In genomic region chr17:72590882-72591499, GRCh38 we compare ENCODE assay signal across 1 cellular context.
TF ChIP-seq lines count a peak whose summit lies in the region.

No MANE protein-coding gene starts in this region.

TF ChIP-seq in HepG2, 621 proteins besides CTCF, POLR2A, EP300 and RAD21 (continued from another document):
- TF ChIP-seq, protein P1, sequence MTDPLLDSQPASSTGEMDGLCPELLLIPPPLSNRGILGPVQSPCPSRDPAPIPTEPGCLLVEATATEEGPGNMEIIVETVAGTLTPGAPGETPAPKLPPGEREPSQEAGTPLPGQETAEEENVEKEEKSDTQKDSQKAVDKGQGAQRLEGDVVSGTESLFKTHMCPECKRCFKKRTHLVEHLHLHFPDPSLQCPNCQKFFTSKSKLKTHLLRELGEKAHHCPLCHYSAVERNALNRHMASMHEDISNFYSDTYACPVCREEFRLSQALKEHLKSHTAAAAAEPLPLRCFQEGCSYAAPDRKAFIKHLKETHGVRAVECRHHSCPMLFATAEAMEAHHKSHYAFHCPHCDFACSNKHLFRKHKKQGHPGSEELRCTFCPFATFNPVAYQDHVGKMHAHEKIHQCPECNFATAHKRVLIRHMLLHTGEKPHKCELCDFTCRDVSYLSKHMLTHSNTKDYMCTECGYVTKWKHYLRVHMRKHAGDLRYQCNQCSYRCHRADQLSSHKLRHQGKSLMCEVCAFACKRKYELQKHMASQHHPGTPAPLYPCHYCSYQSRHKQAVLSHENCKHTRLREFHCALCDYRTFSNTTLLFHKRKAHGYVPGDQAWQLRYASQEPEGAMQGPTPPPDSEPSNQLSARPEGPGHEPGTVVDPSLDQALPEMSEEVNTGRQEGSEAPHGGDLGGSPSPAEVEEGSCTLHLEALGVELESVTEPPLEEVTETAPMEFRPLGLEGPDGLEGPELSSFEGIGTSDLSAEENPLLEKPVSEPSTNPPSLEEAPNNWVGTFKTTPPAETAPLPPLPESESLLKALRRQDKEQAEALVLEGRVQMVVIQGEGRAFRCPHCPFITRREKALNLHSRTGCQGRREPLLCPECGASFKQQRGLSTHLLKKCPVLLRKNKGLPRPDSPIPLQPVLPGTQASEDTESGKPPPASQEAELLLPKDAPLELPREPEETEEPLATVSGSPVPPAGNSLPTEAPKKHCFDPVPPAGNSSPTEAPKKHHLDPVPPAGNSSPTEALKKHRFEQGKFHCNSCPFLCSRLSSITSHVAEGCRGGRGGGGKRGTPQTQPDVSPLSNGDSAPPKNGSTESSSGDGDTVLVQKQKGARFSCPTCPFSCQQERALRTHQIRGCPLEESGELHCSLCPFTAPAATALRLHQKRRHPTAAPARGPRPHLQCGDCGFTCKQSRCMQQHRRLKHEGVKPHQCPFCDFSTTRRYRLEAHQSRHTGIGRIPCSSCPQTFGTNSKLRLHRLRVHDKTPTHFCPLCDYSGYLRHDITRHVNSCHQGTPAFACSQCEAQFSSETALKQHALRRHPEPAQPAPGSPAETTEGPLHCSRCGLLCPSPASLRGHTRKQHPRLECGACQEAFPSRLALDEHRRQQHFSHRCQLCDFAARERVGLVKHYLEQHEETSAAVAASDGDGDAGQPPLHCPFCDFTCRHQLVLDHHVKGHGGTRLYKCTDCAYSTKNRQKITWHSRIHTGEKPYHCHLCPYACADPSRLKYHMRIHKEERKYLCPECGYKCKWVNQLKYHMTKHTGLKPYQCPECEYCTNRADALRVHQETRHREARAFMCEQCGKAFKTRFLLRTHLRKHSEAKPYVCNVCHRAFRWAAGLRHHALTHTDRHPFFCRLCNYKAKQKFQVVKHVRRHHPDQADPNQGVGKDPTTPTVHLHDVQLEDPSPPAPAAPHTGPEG (CRISPR knock-in tag; IDR thresholded peaks at IDR 0.05): 0 out of 2 replicates have a peak, but pooled peaks have one; percentile 20
- no peak; the same call in 1 of the 2 replicates for TF ChIP-seq POLR2G (IDR thresholded peaks at IDR 0.05; ENCODE audit: low read depth, low read length)
- peak; percentile 55; the same call in 1 of the 2 replicates for TF ChIP-seq ZNF710 (CRISPR knock-in tag; IDR thresholded peaks at IDR 0.05; ENCODE audit: borderline replicate concordance)
- no peak for TF ChIP-seq CC2D1A (CRISPR knock-in tag; IDR thresholded peaks at IDR 0.05)
- no peak for TF ChIP-seq SNAPC5 (CRISPR knock-in tag; IDR thresholded peaks at IDR 0.05; ENCODE audit: borderline replicate concordance)
- no peak for TF ChIP-seq ZNF335 (CRISPR knock-in tag; IDR thresholded peaks at IDR 0.05)
- TF ChIP-seq DMTF1 (CRISPR knock-in tag; IDR thresholded peaks at IDR 0.05): no peak
- no peak for TF ChIP-seq SP5 (CRISPR knock-in tag; IDR thresholded peaks at IDR 0.05; ENCODE audit: borderline replicate concordance, low read depth)
- TF ChIP-seq SOX5 (CRISPR knock-in tag; IDR thresholded peaks at IDR 0.05; ENCODE audit: borderline replicate concordance): no peak
- TF ChIP-seq ZNF816 (CRISPR knock-in tag; IDR thresholded peaks at IDR 0.05; ENCODE audit: borderline replicate concordance): no peak
- TF ChIP-seq ZBTB38 (CRISPR knock-in tag; IDR thresholded peaks at IDR 0.05): no peak
- peak; percentile 10 for TF ChIP-seq XRCC5 (optimal IDR thresholded peaks at IDR 0.05; ENCODE audit: low read length)
- no peak for TF ChIP-seq ISL2 (CRISPR knock-in tag; IDR thresholded peaks at IDR 0.05)
- 0 out of 2 replicates have a peak, but pooled peaks have one; percentile 47 for TF ChIP-seq ZNF615 (CRISPR knock-in tag; IDR thresholded peaks at IDR 0.05; ENCODE audit: borderline replicate concordance)
- TF ChIP-seq PHF8 (CRISPR knock-in tag; IDR thresholded peaks at IDR 0.05): no peak
- TF ChIP-seq ZMAT5 (CRISPR knock-in tag; IDR thresholded peaks at IDR 0.05; ENCODE audit: borderline replicate concordance, low read depth): no peak
- TF ChIP-seq KLF13 (CRISPR knock-in tag; IDR thresholded peaks at IDR 0.05): no peak
- 0 out of 2 replicates have a peak, but pooled peaks have one; percentile 11 for TF ChIP-seq HOXA3 (CRISPR knock-in tag; IDR thresholded peaks at IDR 0.05)
